In genomic region chr14:95345032-95345431, GRCh38 we compare ENCODE assay signal across 19 cellular contexts.
"Had no signal": no experiment of that assay in that cellular context is flagged by ENCODE, and none has a peak within 500 bp of the region (broad histone marks: within the 10 kb centered on the region; RNA-seq: fewer than 3 reads in every experiment).

No MANE protein-coding gene starts in this region.

- DNase-seq: cortex of kidney; dorsolateral prefrontal cortex; effector CD8-positive, alpha-beta T cell; foreskin melanocyte; left colon; left ventricle myocardium superior; mesendoderm; naive thymus-derived CD8-positive, alpha-beta T cell; posterior cingulate gyrus; sigmoid colon; stimulated activated CD4-positive, alpha-beta T cell treated with anti-CD3 and anti-CD28 coated beads, Interleukin-2, amount 100 ng/mL, for 24 hours; stimulated activated CD4-positive, alpha-beta T cell treated with anti-CD3 and anti-CD28 coated beads, Interleukin-4, amount 100 ng/mL, for 4 hours; stimulated activated naive B cell treated with anti-CD40 and anti-IgM and Interleukin-4, amounts not matched to agents 10 μg/mL and 1 μg/mL and 100 μg/mL, for 72 hours; stimulated activated naive CD8-positive, alpha-beta T cell treated with anti-CD3 and anti-CD28 coated beads, Interleukin-15, amount 100 ng/mL, for 72 hours; substantia nigra; transverse colon had no signal

- ATAC-seq: left colon; left ventricle myocardium superior; naive thymus-derived CD8-positive, alpha-beta T cell; stimulated activated naive B cell treated with anti-CD40 and anti-IgM and Interleukin-4, amounts not matched to agents 10 μg/mL and 1 μg/mL and 100 μg/mL, for 72 hours; stimulated activated naive CD8-positive, alpha-beta T cell treated with anti-CD3 and anti-CD28 coated beads, Interleukin-15, amount 100 ng/mL, for 72 hours had no signal

- H3K27ac ChIP-seq: dorsolateral prefrontal cortex, hepatocyte, sigmoid colon, skin epidermis, thoracic aorta, transverse colon had no signal

- H3K36me3 ChIP-seq: sigmoid colon, thoracic aorta, transverse colon had no signal

- H3K9me3 ChIP-seq: sigmoid colon, thoracic aorta, transverse colon had no signal

- H3K4me3 ChIP-seq: dorsolateral prefrontal cortex, hepatocyte, sigmoid colon, skin epidermis, thoracic aorta, transverse colon had no signal

- H3K27me3 ChIP-seq: dorsolateral prefrontal cortex, hepatocyte, sigmoid colon, transverse colon had no signal
